In genomic region chr2:126527836-126528490, GRCh38 we compare ENCODE assay signal across 8 cellular contexts.
DNase-seq lines count a peak whose midpoint lies in the region; ATAC-seq, FAIRE-seq and TF ChIP-seq lines count a peak whose summit lies in the region.

No MANE protein-coding gene starts in this region.

- TF ChIP-seq CTCF in foreskin keratinocyte (conservative IDR thresholded peaks at IDR 0.05), result peak; percentile 11

- FAIRE-seq in frontal cortex (lab: Jason Lieb, UNC), result no peak

- H3K27me3 Mint-ChIP-seq in activated T-cell treated with anti-CD3 and anti-CD28 coated beads, Interleukin-2, amount 50 U/mL, for 24 hours, result peaks cover 1% of the 10 kb centered on the region

- H3K4me3 Mint-ChIP-seq in activated T-cell treated with anti-CD3 and anti-CD28 coated beads, Interleukin-2, amount 50 U/mL, for 24 hours, result no peak overlapping the region

- no peak overlapping the region for H3K27ac ChIP-seq in foreskin keratinocyte

- H3K36me3 Mint-ChIP-seq in activated T-cell treated with anti-CD3 and anti-CD28 coated beads, Interleukin-2, amount 50 U/mL, for 24 hours (ENCODE audit: low read depth), result no peaks in the 10 kb centered on the region

- ATAC-seq in activated CD4-positive, CD25-positive, alpha-beta regulatory T cell treated with anti-CD3 and anti-CD28 coated beads, Interleukin-2, amount 50 U/mL, for 24 hours, result no peak
- peak; percentile 65 for ATAC-seq in HG02840 (IDR thresholded peaks at IDR 0.05; ENCODE audit: low FRiP score, unreplicated experiment)
- no peak for ATAC-seq in foreskin keratinocyte

- H3K27me3 ChIP-seq in foreskin keratinocyte, result no peaks in the 10 kb centered on the region

- H3K4me1 ChIP-seq in foreskin keratinocyte, result no peaks in the 10 kb centered on the region

- no peaks in the 10 kb centered on the region for H3K4me1 Mint-ChIP-seq in activated T-cell treated with anti-CD3 and anti-CD28 coated beads, Interleukin-2, amount 50 U/mL, for 24 hours (ENCODE audit: low read depth)

- DNase-seq in activated CD4-positive, CD25-positive, alpha-beta regulatory T cell (lab: John Stamatoyannopoulos, UW), result peak; percentile 17 to 56 (median 39)
- DNase-seq in NOMO-1 treated with DMSO at 0.1 percent for 48 hours (lab: John Stamatoyannopoulos, UW; ENCODE audit: unreplicated experiment) (peak; percentile 13), foreskin keratinocyte (no peak), skeletal muscle cell (ENCODE audit: low read depth) (peak; percentile 14), frontal cortex (ENCODE audit: low spot score in 2 of 2) (no peak)
- DNase-seq in activated T-cell treated with anti-CD3 and anti-CD28 coated beads, Interleukin-2, amount 50 U/mL, for 24 hours, result peak; percentile 66

- H3K27ac Mint-ChIP-seq in activated T-cell treated with anti-CD3 and anti-CD28 coated beads, Interleukin-2, amount 50 U/mL, for 24 hours, result no peak overlapping the region

- H3K9me3 Mint-ChIP-seq in activated T-cell treated with anti-CD3 and anti-CD28 coated beads, Interleukin-2, amount 50 U/mL, for 24 hours, result no peaks in the 10 kb centered on the region

- no peak overlapping the region for H3K4me3 ChIP-seq in skeletal muscle cell (ENCODE audit: low read depth, low read length)

Comparison
In these comparisons a context has a peak if more than half of its experiments do, and no peak if none do; other contexts are left out.
1. DNase-seq: peak in activated CD4-positive, CD25-positive, alpha-beta regulatory T cell (4 of 4), NOMO-1 treated with DMSO at 0.1 percent for 48 hours (single experiment), activated T-cell treated with anti-CD3 and anti-CD28 coated beads, Interleukin-2, amount 50 U/mL, for 24 hours (single experiment) and skeletal muscle cell (single experiment); none in foreskin keratinocyte (0 of 2) and frontal cortex (0 of 2).